ENCODE assay signal across 21 cellular contexts in genomic region chr1:218971166-218971565, GRCh38.
DNase-seq lines count a peak whose midpoint lies in the region; ATAC-seq and TF ChIP-seq lines count a peak whose summit lies in the region.
"Had no signal": no experiment of that assay in that cellular context is flagged by ENCODE, and none has a peak within 500 bp of the region (broad histone marks: within the 10 kb centered on the region; RNA-seq: fewer than 3 reads in every experiment).

No MANE protein-coding gene starts in this region.

- H3K27me3 ChIP-seq in SJCRH30 = no peaks in the 10 kb centered on the region
- no peaks in the 10 kb centered on the region for H3K27me3 ChIP-seq in mesenchymal stem cell (ENCODE audit: control insufficient read depth in 1 of 2, insufficient read depth in 1 of 2, low read length in 2 of 2)
- H3K27me3 ChIP-seq: BLaER1 treated with 17β-estradiol and CSF1 and Interleukin-3, amounts not matched to agents 10 nM and 100 nM had no signal

- no peak overlapping the region for H2BK120ac ChIP-seq in mesenchymal stem cell (ENCODE audit: low read depth, low read length)

- H3K9me3 ChIP-seq in SJCRH30 (replicated peaks) (peaks cover 17% of the 10 kb centered on the region; the same call in 1 of the 2 replicates), mesenchymal stem cell (ENCODE audit: control insufficient read depth, low read length) (peaks cover 13% of the 10 kb centered on the region)

- DNase-seq in SJCRH30 = peak; percentile 22 to 44
- peak; percentile 89 for DNase-seq in choroid plexus epithelial cell (ENCODE audit: low read depth)
- DNase-seq in foreskin fibroblast = peak; percentile 11 to 42
- DNase-seq in mesenchymal stem cell = peak; percentile 2
- no peak for DNase-seq in omental fat pad (ENCODE audit: low spot score)
- DNase-seq in islet precursor cell = no peak
- no peak for DNase-seq in cerebellar nuclear complex (lab: John Stamatoyannopoulos, UW)
- DNase-seq in superior temporal gyrus (ENCODE audit: extremely low spot score) = no peak
- DNase-seq: CD4-positive, alpha-beta memory T cell; DND-41; GM23248; H9; HFFc6; NCI-H1105; NCI-H146; NCI-H2029; NCI-H226; NCI-H510A treated with DMSO at 0.1 percent for 48 hours; NCI-H748 treated with DMSO at 0.1 percent for 48 hours had no signal

- H3K4ac ChIP-seq in mesenchymal stem cell (ENCODE audit: low read depth in 1 of 2, low read length in 2 of 2) = no peak overlapping the region

- H2BK12ac ChIP-seq in mesenchymal stem cell (ENCODE audit: low read length in 2 of 2) = no peak overlapping the region

- H3K4me2 ChIP-seq in mesenchymal stem cell (ENCODE audit: low read length, poor library complexity, severe bottlenecking) = no peak overlapping the region
- H3K4me2 ChIP-seq: BLaER1 treated with 17β-estradiol and CSF1 and Interleukin-3, amounts not matched to agents 10 nM and 100 nM had no signal

- no peak overlapping the region for H3K9ac ChIP-seq in mesenchymal stem cell (ENCODE audit: low read length)
- H3K9ac ChIP-seq: BLaER1 treated with 17β-estradiol and CSF1 and Interleukin-3, amounts not matched to agents 10 nM and 100 nM; GM23248 had no signal

- TF ChIP-seq CTCF in choroid plexus epithelial cell (conservative IDR thresholded peaks at IDR 0.05; ENCODE audit: low read depth, low read length) (no peak), foreskin fibroblast (IDR thresholded peaks at IDR 0.05; ENCODE audit: low read depth, low read length) (no peak), omental fat pad (IDR thresholded peaks at IDR 0.05) (no peak)

- H2AFZ ChIP-seq in mesenchymal stem cell (ENCODE audit: low read depth, low read length) = no peak overlapping the region
- H2AFZ ChIP-seq: GM23248 had no signal

- H4K8ac ChIP-seq in mesenchymal stem cell (ENCODE audit: low read length) = no peak overlapping the region

- H3K23ac ChIP-seq in mesenchymal stem cell (ENCODE audit: low read length in 2 of 2) = no peak overlapping the region

- H3K27ac ChIP-seq in SJCRH30 = peak overlapping the region; percentile 51
- H3K27ac ChIP-seq in mesenchymal stem cell (ENCODE audit: low read length, poor library complexity, severe bottlenecking) = no peak overlapping the region
- H3K27ac ChIP-seq: BLaER1 treated with 17β-estradiol and CSF1 and Interleukin-3, amounts not matched to agents 10 nM and 100 nM; GM23248; RWPE1 had no signal

- H3K36me3 ChIP-seq in SJCRH30 (no peaks in the 10 kb centered on the region), mesenchymal stem cell (ENCODE audit: control insufficient read depth in 1 of 2, insufficient read depth in 2 of 2, low read depth in 1 of 2, low read length in 2 of 2) (no peaks in the 10 kb centered on the region)
- H3K36me3 ChIP-seq: BLaER1 treated with 17β-estradiol and CSF1 and Interleukin-3, amounts not matched to agents 10 nM and 100 nM had no signal

- H3K4me3 ChIP-seq in SJCRH30 (no peak overlapping the region), choroid plexus epithelial cell (ENCODE audit: low read depth, low read length) (no peak overlapping the region), foreskin fibroblast (ENCODE audit: low read depth in 1 of 2, low read length in 2 of 2) (no peak overlapping the region), mesenchymal stem cell (ENCODE audit: insufficient read depth in 1 of 2, low read depth in 1 of 2, low read length in 2 of 2) (no peak overlapping the region)
- H3K4me3 ChIP-seq: BLaER1 treated with 17β-estradiol and CSF1 and Interleukin-3, amounts not matched to agents 10 nM and 100 nM; GM23248 had no signal

- ATAC-seq in omental fat pad (ENCODE audit: low FRiP score) = no peak

- no peak overlapping the region for H4K91ac ChIP-seq in mesenchymal stem cell (ENCODE audit: low read length)

- no peaks in the 10 kb centered on the region for H3K79me1 ChIP-seq in mesenchymal stem cell (replicated peaks; ENCODE audit: low read length, poor library complexity, severe bottlenecking)

- H2BK15ac ChIP-seq in mesenchymal stem cell (ENCODE audit: low read depth, poor library complexity, severe bottlenecking) = no peak overlapping the region

- H3K4me1 ChIP-seq in SJCRH30 = peaks cover 20% of the 10 kb centered on the region
- H3K4me1 ChIP-seq in mesenchymal stem cell (ENCODE audit: control insufficient read depth, insufficient read depth, low read depth, low read length) = no peaks in the 10 kb centered on the region
- H3K4me1 ChIP-seq: BLaER1 treated with 17β-estradiol and CSF1 and Interleukin-3, amounts not matched to agents 10 nM and 100 nM had no signal

- no peak overlapping the region for H2BK5ac ChIP-seq in mesenchymal stem cell (ENCODE audit: low read depth, low read length, poor library complexity, severe bottlenecking)

- H3K14ac ChIP-seq in mesenchymal stem cell (ENCODE audit: low read length in 2 of 2) = no peak overlapping the region

- H3K18ac ChIP-seq in mesenchymal stem cell (ENCODE audit: low read depth in 1 of 2, low read length in 2 of 2) = no peak overlapping the region

- H2AK5ac ChIP-seq in mesenchymal stem cell (ENCODE audit: low read length, severe bottlenecking) = no peak overlapping the region

- 85% methylated on average over 1 of the region's 1 CpG for WGBS in mesenchymal stem cell

Comparison
In these comparisons a context has a peak if more than half of its experiments do, and no peak if none do; other contexts are left out.
1. DNase-seq: peak in SJCRH30 (2 of 2), choroid plexus epithelial cell (single experiment), foreskin fibroblast (2 of 2) and mesenchymal stem cell (single experiment); none in omental fat pad (single experiment), islet precursor cell (single experiment), cerebellar nuclear complex (0 of 2) and superior temporal gyrus (single experiment).